12 cellular contexts compared by ENCODE assay signal in genomic region chr9:121612511-121612998, GRCh38. TPM values are rescaled to one million over a fixed set of nuclear protein-coding genes. Genes with fewer than 3 reads are reported as not detected.
DNase-seq lines count a peak whose midpoint lies in the region; ATAC-seq, FAIRE-seq and TF ChIP-seq lines count a peak whose summit lies in the region.
"Had no signal": no experiment of that assay in that cellular context is flagged by ENCODE, and none has a peak within 500 bp of the region (broad histone marks: within the 10 kb centered on the region; RNA-seq: fewer than 3 reads in every experiment).

No MANE protein-coding gene starts in this region.

- H2AFZ ChIP-seq in PC-9: peak overlapping the region; percentile 71

- POLR2A ChIA-PET in PC-9 (lab: Charles Lee; ENCODE audit: unreplicated experiment): interaction anchor here (0.7 kb wide), 1 partner anchor 108 kb away, joined by 6 read pairs; no protein-coding TSS in a partner anchor

- no peaks in the 10 kb centered on the region for H4K20me1 ChIP-seq in PC-9 (ENCODE audit: insufficient read depth)

- intact Hi-C loops in PC-9 (cut with micrococcal nuclease; ENCODE audit: unreplicated experiment): no loop called here
- intact Hi-C loops in heart right ventricle (cut with DNase I): loop anchor here in 2 of 10 donors (5.0 kb wide), 2 partner anchors 45 to 60 kb away; no protein-coding TSS in a partner anchor
- intact Hi-C loops in psoas muscle (cut with DNase I): no loop called here
- intact Hi-C loops in pancreas (cut with DNase I): no loop called here

- no peaks in the 10 kb centered on the region for H3K9me2 ChIP-seq in PC-9 (ENCODE audit: insufficient read depth)

- peaks cover 50% of the 10 kb centered on the region for H3K4me1 ChIP-seq in PC-9 (replicated peaks; ENCODE audit: insufficient read depth)
- H3K4me1 ChIP-seq in heart right ventricle: peaks cover 28 to 92% (median 76%) of the 10 kb centered on the region in 9 donors
- peaks cover 83% of the 10 kb centered on the region for H3K4me1 ChIP-seq in psoas muscle
- peaks cover 7 to 24% (median 10%) of the 10 kb centered on the region in 3 donors for H3K4me1 ChIP-seq in pancreas

- H3K9me3 ChIP-seq in PC-9 (ENCODE audit: insufficient read depth, low read depth) (no peaks in the 10 kb centered on the region), heart right ventricle (no peaks in the 10 kb centered on the region), psoas muscle (no peaks in the 10 kb centered on the region), pancreas (no peaks in the 10 kb centered on the region)

- ATAC-seq in heart right ventricle: peak in 4 of 8 donors; percentile 8 to 32 (median 24)
- ATAC-seq in psoas muscle: peak; percentile 41 to 62 (median 59)
- ATAC-seq in GM21526 (IDR thresholded peaks at IDR 0.05; ENCODE audit: low FRiP score, unreplicated experiment): no peak
- no peak for ATAC-seq in GM21360 (IDR thresholded peaks at IDR 0.05; ENCODE audit: unreplicated experiment)
- ATAC-seq in pancreas: no peak
- ATAC-seq: CD8-positive, alpha-beta T cell; stimulated activated naive CD8-positive, alpha-beta T cell treated with anti-CD3 and anti-CD28 coated beads, Interleukin-15, amount 100 ng/mL, for 72 hours had no signal

- DNase-seq in ELF-1 (ENCODE audit: low read depth, low spot score) (peak; percentile 60), PC-9 (peak; percentile 60 to 72), heart right ventricle (no peak), psoas muscle (peak in 1 of 2 donors; percentile 75), middle frontal gyrus (ENCODE audit: extremely low spot score, low spot score) (no peak), pancreas (no peak)
- DNase-seq: CD8-positive, alpha-beta T cell; stimulated activated naive CD8-positive, alpha-beta T cell treated with anti-CD3 and anti-CD28 coated beads, Interleukin-15, amount 100 ng/mL, for 72 hours had no signal

- peaks cover 13% of the 10 kb centered on the region for H3K79me2 ChIP-seq in PC-9 (ENCODE audit: low read depth)

- H3K27ac ChIP-seq in PC-9: peak overlapping the region; percentile 59
- peak overlapping the region in 9 of 10 donors; percentile 44 to 93 (median 81) for H3K27ac ChIP-seq in heart right ventricle
- H3K27ac ChIP-seq in psoas muscle: peak overlapping the region; percentile 91
- peak overlapping the region in 2 of 4 donors; percentile 36 to 63 for H3K27ac ChIP-seq in pancreas
- H3K27ac ChIP-seq: KMS-11 had no signal

- peak overlapping the region; percentile 87 for H3K4me2 ChIP-seq in PC-9
- H3K4me2 ChIP-seq: KMS-11 had no signal

- CTCF ChIA-PET in PC-9 (lab: Charles Lee): interaction anchor here (0.6 to 1.0 kb wide), 3 partner anchors 9 to 491 kb away, joined by 3 to 9 read pairs (median 3); no protein-coding TSS in a partner anchor

- 23 to 26% methylated on average over 9 of the region's 9 CpGs for WGBS in heart right ventricle, 2 donors
- 8 to 10% (median 10%) methylated on average over 9 of the region's 9 CpGs for WGBS in psoas muscle, 3 donors
- 45 to 46% methylated on average over 9 of the region's 9 CpGs for WGBS in pancreas, 2 donors

- H3K4me3 ChIP-seq in PC-9 (peak overlapping the region; percentile 51; the same call in 1 of the 2 replicates), heart right ventricle (peak overlapping the region in 1 of 10 donors; percentile 10), psoas muscle (peak overlapping the region; percentile 10), pancreas (no peak overlapping the region)

- FAIRE-seq in pancreas (lab: Jason Lieb, UNC): no peak

- H3F3A ChIP-seq in PC-9 (ENCODE audit: insufficient read depth, low read depth): peaks cover 50% of the 10 kb centered on the region

- BruUV-seq in PC-9 (replicated peaks; lab: Mats Ljungman, UMichigan): no TSS peak

- TF ChIP-seq CTCF in PC-9 (conservative IDR thresholded peaks at IDR 0.05) (no peak), heart right ventricle (IDR thresholded peaks at IDR 0.05) (no peak), psoas muscle (IDR thresholded peaks at IDR 0.05) (no peak), pancreas (IDR thresholded peaks at IDR 0.05) (no peak)

- H3K27me3 ChIP-seq in PC-9 (ENCODE audit: insufficient read depth, low read depth): no peaks in the 10 kb centered on the region
- H3K27me3 ChIP-seq in heart right ventricle: peaks cover 0 to 5% (median 0%) of the 10 kb centered on the region in 7 donors
- H3K27me3 ChIP-seq in psoas muscle (ENCODE audit: insufficient read depth in 3 of 3, low read length in 2 of 3): no peaks in the 10 kb centered on the region
- H3K27me3 ChIP-seq in pancreas: no peaks in the 10 kb centered on the region

- no peaks in the 10 kb centered on the region for H3K36me3 ChIP-seq in PC-9 (ENCODE audit: low read depth)
- no peaks in the 10 kb centered on the region for H3K36me3 ChIP-seq in heart right ventricle
- no peaks in the 10 kb centered on the region for H3K36me3 ChIP-seq in psoas muscle (ENCODE audit: insufficient read depth in 1 of 2, low read depth in 1 of 2)
- no peaks in the 10 kb centered on the region for H3K36me3 ChIP-seq in pancreas

RNA-seq across cellular contexts. Expression of gene DAB2IP, which starts 38.9 kb away (rescaled TPM):
- total RNA-seq in PC-9 (2021): 46.7 and 59.9 TPM in 2 replicates
- total RNA-seq in heart right ventricle: 10 to 100 TPM; 48.1 to 71.1 (median 56.5) TPM
- polyA plus RNA-seq in heart right ventricle: 10 to 100 TPM; 18.1 to 36.5 TPM
- 10 to 100 TPM; 33.4 to 66.2 (median 50.7) TPM for total RNA-seq in psoas muscle
- polyA plus RNA-seq in psoas muscle: 10 to 100 TPM; 14.1 to 18.7 (median 14.4) TPM
- total RNA-seq in pancreas: 10 to 100 TPM; 19.8 to 52.1 (median 25.3) TPM
- polyA plus RNA-seq in pancreas: 10 to 100 TPM; 14.7 to 27.9 TPM
- total RNA-seq: activated T-helper 1 cell treated with anti-CD3 and anti-CD28 coated beads, Interleukin-12 subunit alpha, Interleukin-12 subunit beta, Interleukin-2, Interleukin-4 antibody, amounts not matched to agents 30 ng/mL and 10 ng/mL and 1 ng/mL, durations not matched to agents 14 hours and 24 hours and 36 hours had no signal

Comparison
In these comparisons a context has a peak if more than half of its experiments do, and no peak if none do; other contexts are left out.
1. DNase-seq: peak in ELF-1 (single experiment) and PC-9 (2 of 2); none in heart right ventricle (0 of 2), middle frontal gyrus (single experiment) and pancreas (0 of 6).
2. H3K4me3 ChIP-seq: peak in PC-9 (single experiment) and psoas muscle (single experiment); none in pancreas (0 of 4).
3. ATAC-seq: peak in psoas muscle (4 of 4); none in GM21526 (single experiment), GM21360 (single experiment) and pancreas (0 of 4).